Comparison of ENCODE assay signal across 9 cellular contexts in genomic region chr2:73089270-73090030, GRCh38. TPM values are rescaled to one million over a fixed set of nuclear protein-coding genes. Genes with fewer than 3 reads are reported as not detected.
DNase-seq lines count a peak whose midpoint lies in the region; ATAC-seq, FAIRE-seq and TF ChIP-seq lines count a peak whose summit lies in the region.
"Had no signal": no experiment of that assay in that cellular context is flagged by ENCODE, and none has a peak within 500 bp of the region (broad histone marks: within the 10 kb centered on the region; RNA-seq: fewer than 3 reads in every experiment).

No MANE protein-coding gene starts in this region.

- peaks cover 89% of the 10 kb centered on the region for H3K79me2 ChIP-seq in keratinocyte (ENCODE audit: control insufficient read depth, insufficient read depth, low read length)

- TF ChIP-seq CTCF in HEK293 (tag by site-specific recombination; IDR thresholded peaks at IDR 0.05) (no peak), brain (conservative IDR thresholded peaks at IDR 0.05) (no peak), keratinocyte (optimal IDR thresholded peaks at IDR 0.05 in 1 of 3, IDR thresholded peaks at IDR 0.05 in 1 of 3, conservative IDR thresholded peaks at IDR 0.05 in 1 of 3; ENCODE audit: extremely low read depth in 1 of 3, insufficient read depth in 2 of 3, low read length in 3 of 3) (no peak)
- no peak for TF ChIP-seq CTCF in CD4-positive, alpha-beta T cell (IDR thresholded peaks at IDR 0.05)

- peaks cover 6% of the 10 kb centered on the region for H3K36me3 Mint-ChIP-seq in brain
- no peaks in the 10 kb centered on the region for H3K36me3 Mint-ChIP-seq in activated CD8-positive, alpha-beta memory T cell treated with anti-CD3 and anti-CD28 coated beads, Interleukin-2, amount 10 ng/mL, durations not matched to agents 7 days and 5 days
- H3K36me3 Mint-ChIP-seq in CD4-positive, alpha-beta T cell (ENCODE audit: low read depth) = no peaks in the 10 kb centered on the region

- peaks cover 18% of the 10 kb centered on the region for H4K20me1 ChIP-seq in keratinocyte (ENCODE audit: control insufficient read depth, extremely low read depth, insufficient read depth, low read length)

- H3K9me3 Mint-ChIP-seq in brain = no peaks in the 10 kb centered on the region
- H3K9me3 Mint-ChIP-seq in activated CD8-positive, alpha-beta memory T cell treated with anti-CD3 and anti-CD28 coated beads, Interleukin-2, amount 10 ng/mL, durations not matched to agents 7 days and 5 days (ENCODE audit: low read depth) = no peaks in the 10 kb centered on the region
- H3K9me3 Mint-ChIP-seq in CD4-positive, alpha-beta T cell = no peaks in the 10 kb centered on the region

- H3K27me3 ChIP-seq in keratinocyte (ENCODE audit: control insufficient read depth, extremely low read depth, insufficient read depth, low read length) (no peaks in the 10 kb centered on the region), stomach smooth muscle (ENCODE audit: control insufficient read depth in 1 of 2, insufficient read depth in 2 of 2, low read length in 2 of 2) (no peaks in the 10 kb centered on the region)
- no peaks in the 10 kb centered on the region for H3K27me3 ChIP-seq in CD4-positive, alpha-beta T cell (ENCODE audit: control insufficient read depth, insufficient read depth, low read length)

- H3K27ac ChIP-seq in HEK293 (ENCODE audit: extremely low read depth, low read depth, low read length) (no peak overlapping the region), keratinocyte (ENCODE audit: control insufficient read depth, insufficient read depth, low read length) (peak overlapping the region; percentile 93), stomach smooth muscle (ENCODE audit: low read length) (peak overlapping the region; percentile 31)
- no peak overlapping the region for H3K27ac ChIP-seq in CD4-positive, alpha-beta T cell (ENCODE audit: low read depth, low read length)

- POLR2A ChIA-PET in HEK293 (lab: Yijun Ruan, JAX) = interaction anchor here (0.6 to 2.4 kb wide), 5 partner anchors 23 to 145 kb away, joined by 3 to 6 read pairs (median 3); partner anchors contain the start of genes CCT7 and RAB11FIP5
- POLR2A ChIA-PET in CD4-positive, alpha-beta T cell (lab: Charles Lee) = no interaction called here

- peak overlapping the region in 3 of 5 experiments; percentile 28 to 81 (median 48) for H3K27ac Mint-ChIP-seq in brain
- no peak overlapping the region for H3K27ac Mint-ChIP-seq in activated CD8-positive, alpha-beta memory T cell treated with anti-CD3 and anti-CD28 coated beads, Interleukin-2, amount 10 ng/mL, durations not matched to agents 7 days and 5 days
- H3K27ac Mint-ChIP-seq in CD4-positive, alpha-beta T cell = no peak overlapping the region

- CTCF ChIA-PET in HEK293 (lab: Yijun Ruan, JAX) = interaction anchor here (0.9 to 10.0 kb wide), 4 partner anchors 67 to 88 kb away, joined by 3 to 146 read pairs (median 28); no protein-coding TSS in a partner anchor
- CTCF ChIA-PET in activated CD8-positive, alpha-beta memory T cell treated with anti-CD3 and anti-CD28 coated beads, Interleukin-2, amount 10 ng/mL, durations not matched to agents 7 days and 5 days (lab: Charles Lee) = interaction anchor here (2.2 to 5.4 kb wide), 2 partner anchors 67 to 88 kb away, joined by 11 to 41 read pairs; no protein-coding TSS in a partner anchor
- CTCF ChIA-PET in CD4-positive, alpha-beta T cell (lab: Charles Lee) = interaction anchor here (1.7 kb wide), 1 partner anchor 88 kb away, joined by 3 read pairs; no protein-coding TSS in a partner anchor

- FAIRE-seq in keratinocyte (lab: Jason Lieb, UNC) = peak; percentile 90

- H3K9me3 ChIP-seq in HEK293 (ENCODE audit: control insufficient read depth, insufficient read depth, low read depth, low read length) (no peaks in the 10 kb centered on the region), keratinocyte (ENCODE audit: control insufficient read depth, low read depth, low read length) (no peaks in the 10 kb centered on the region), stomach smooth muscle (ENCODE audit: control insufficient read depth in 2 of 2, low read length in 2 of 2) (no peaks in the 10 kb centered on the region)
- H3K9me3 ChIP-seq in CD4-positive, alpha-beta T cell (ENCODE audit: control insufficient read depth, low read length) = no peaks in the 10 kb centered on the region

- dilution Hi-C loops in keratinocyte (cut with MboI; ENCODE audit: extremely low pct_ligation_motif_present, low sequenced_read_pairs) = no loop called here

- H3K36me3 ChIP-seq in HEK293 (ENCODE audit: control insufficient read depth in 2 of 2, insufficient read depth in 1 of 2, low read length in 2 of 2) = peaks cover 0 to 46% of the 10 kb centered on the region in 2 experiments; a peak in 1 of 3 replicates
- H3K36me3 ChIP-seq in keratinocyte (ENCODE audit: control insufficient read depth in 2 of 2, extremely low read depth in 1 of 2, insufficient read depth in 2 of 2, low read length in 2 of 2) = peaks cover 23 to 25% of the 10 kb centered on the region in 2 experiments
- H3K36me3 ChIP-seq in stomach smooth muscle (ENCODE audit: control insufficient read depth in 2 of 2, insufficient read depth in 2 of 2, low read length in 2 of 2) = peaks cover 13 to 21% of the 10 kb centered on the region in 2 donors

- H3K4me1 ChIP-seq in HEK293 (ENCODE audit: control insufficient read depth, insufficient read depth, low read length) (peaks cover 4% of the 10 kb centered on the region), keratinocyte (ENCODE audit: control insufficient read depth, extremely low read depth, insufficient read depth, low read length) (peaks cover 32% of the 10 kb centered on the region), stomach smooth muscle (ENCODE audit: control insufficient read depth, insufficient read depth, low read length) (peaks cover 27% of the 10 kb centered on the region)

- H3K9ac ChIP-seq in keratinocyte (ENCODE audit: control insufficient read depth, extremely low read depth, insufficient read depth, low read length) (peak overlapping the region; percentile 75), stomach smooth muscle (ENCODE audit: low read length in 2 of 2) (peak overlapping the region in 1 of 2 donors; percentile 19)

- no peaks in the 10 kb centered on the region for H3K27me3 Mint-ChIP-seq in brain
- no peaks in the 10 kb centered on the region for H3K27me3 Mint-ChIP-seq in activated CD8-positive, alpha-beta memory T cell treated with anti-CD3 and anti-CD28 coated beads, Interleukin-2, amount 10 ng/mL, durations not matched to agents 7 days and 5 days
- H3K27me3 Mint-ChIP-seq in CD4-positive, alpha-beta T cell = no peaks in the 10 kb centered on the region

- no peak for ATAC-seq in activated CD8-positive, alpha-beta memory T cell treated with anti-CD3 and anti-CD28 coated beads, Interleukin-2, amount 10 ng/mL, durations not matched to agents 7 days and 5 days
- no peak for ATAC-seq in CD4-positive, alpha-beta T cell (ENCODE audit: poor library complexity)

- H3K4me2 ChIP-seq in keratinocyte (ENCODE audit: control insufficient read depth, extremely low read depth, insufficient read depth, low read depth, low read length) = peak overlapping the region; percentile 73

- H3K4me3 Mint-ChIP-seq in brain = peak overlapping the region in 1 of 5 experiments; percentile 7
- H3K4me3 Mint-ChIP-seq in activated CD8-positive, alpha-beta memory T cell treated with anti-CD3 and anti-CD28 coated beads, Interleukin-2, amount 10 ng/mL, durations not matched to agents 7 days and 5 days = no peak overlapping the region
- no peak overlapping the region for H3K4me3 Mint-ChIP-seq in CD4-positive, alpha-beta T cell

- H3K9me1 ChIP-seq in keratinocyte (ENCODE audit: control insufficient read depth, extremely low read depth, insufficient read depth, low read length) = peaks cover 14% of the 10 kb centered on the region

- peaks cover 55% of the 10 kb centered on the region for H3K4me1 Mint-ChIP-seq in brain
- no peaks in the 10 kb centered on the region for H3K4me1 Mint-ChIP-seq in activated CD8-positive, alpha-beta memory T cell treated with anti-CD3 and anti-CD28 coated beads, Interleukin-2, amount 10 ng/mL, durations not matched to agents 7 days and 5 days
- no peaks in the 10 kb centered on the region for H3K4me1 Mint-ChIP-seq in CD4-positive, alpha-beta T cell (ENCODE audit: low read depth)

- no peak overlapping the region for H3K4me3 ChIP-seq in HEK293 (ENCODE audit: low read depth, low read length)
- peak overlapping the region in 1 of 3 experiments; percentile 47 for H3K4me3 ChIP-seq in keratinocyte (ENCODE audit: control insufficient read depth in 2 of 3, extremely low read depth in 1 of 3, insufficient read depth in 2 of 3, low read depth in 1 of 3, low read length in 3 of 3)
- H3K4me3 ChIP-seq in stomach smooth muscle (ENCODE audit: low read length in 2 of 2) = no peak overlapping the region

- H2AFZ ChIP-seq in keratinocyte (ENCODE audit: control insufficient read depth, low read length) = peak overlapping the region; percentile 58

- intact Hi-C loops in CD4-positive, alpha-beta T cell (cut with DNase I, micrococcal nuclease) = loop anchor here in 1 of 2 experiments (5.0 kb wide), 1 partner anchor 97 kb away; no protein-coding TSS in a partner anchor

- DNase-seq in keratinocyte (ENCODE audit: low read depth, low spot score) (peak; percentile 98), DMS79 (lab: John Stamatoyannopoulos, UW) (no peak), DMS114 treated with DMSO at 0.1 percent for 48 hours (lab: John Stamatoyannopoulos, UW; ENCODE audit: unreplicated experiment) (no peak)
- no peak for DNase-seq in activated CD8-positive, alpha-beta memory T cell treated with anti-CD3 and anti-CD28 coated beads, Interleukin-2, amount 10 ng/mL, durations not matched to agents 7 days and 5 days
- DNase-seq in CD4-positive, alpha-beta T cell = no peak
- DNase-seq: NCI-H524 had no signal

RNA-seq across cellular contexts. Expression of gene SFXN5, which starts 17.9 kb away (rescaled TPM):
- polyA plus RNA-seq in brain (ENCODE audit: insufficient read depth, low read depth, low replicate concordance) = 42.2 TPM
- 5.1 to 9.9 TPM (median 6.3 TPM) in 3 replicates for polyA plus RNA-seq in keratinocyte
- polyA plus RNA-seq in keratinocyte (2011; ENCODE audit: low read depth) = 3.7 TPM
- polyA plus RNA-seq in keratinocyte (2011; cell fraction: cytosol; rRNA removed) = 3.3 and 4.8 TPM in 2 replicates
- 15.0 and 17.0 TPM in 2 replicates for polyA plus RNA-seq in keratinocyte (2011; cell fraction: nucleus; rRNA removed)
- 3.1 and 4.8 TPM in 2 replicates for polyA plus RNA-seq in keratinocyte (2012; ENCODE audit: low replicate concordance)
- 6.9 to 20.5 TPM (median 7.4 TPM) in 3 replicates for polyA minus RNA-seq in keratinocyte
- 6.1 TPM for polyA minus RNA-seq in keratinocyte (2011; cell fraction: cytosol; rRNA and poly(A)+ RNA removed)
- 9.0 and 10.0 TPM in 2 replicates for polyA minus RNA-seq in keratinocyte (2011; cell fraction: nucleus; rRNA and poly(A)+ RNA removed)
- 10 to 100 TPM; 12.4 to 20.0 TPM for total RNA-seq in activated CD8-positive, alpha-beta memory T cell treated with anti-CD3 and anti-CD28 coated beads, Interleukin-2, amount 10 ng/mL, durations not matched to agents 7 days and 5 days
- total RNA-seq in CD4-positive, alpha-beta T cell = 1 to 10 TPM; 5.1 to 5.4 TPM

RNA-seq across cellular contexts. Expression of gene RAB11FIP5, which starts 23.3 kb away (rescaled TPM):
- polyA plus RNA-seq in brain (ENCODE audit: insufficient read depth, low read depth, low replicate concordance) (16.2 TPM), keratinocyte (39.7 to 41.2 TPM (median 40.1 TPM) in 3 replicates)
- polyA plus RNA-seq in keratinocyte (2011; ENCODE audit: low read depth) = 12.2 TPM
- 40.5 and 47.1 TPM in 2 replicates for polyA plus RNA-seq in keratinocyte (2011; cell fraction: cytosol; rRNA removed)
- 59.8 and 69.0 TPM in 2 replicates for polyA plus RNA-seq in keratinocyte (2011; cell fraction: nucleus; rRNA removed)
- 42.8 and 45.3 TPM in 2 replicates for polyA plus RNA-seq in keratinocyte (2012; ENCODE audit: low replicate concordance)
- 60.6 to 97.3 TPM (median 69.6 TPM) in 3 replicates for polyA minus RNA-seq in keratinocyte
- 43.2 TPM for polyA minus RNA-seq in keratinocyte (2011; cell fraction: cytosol; rRNA and poly(A)+ RNA removed)
- polyA minus RNA-seq in keratinocyte (2011; cell fraction: nucleus; rRNA and poly(A)+ RNA removed) = 36.5 and 54.3 TPM in 2 replicates
- 1 to 10 TPM; 1.1 to 2.9 TPM for total RNA-seq in activated CD8-positive, alpha-beta memory T cell treated with anti-CD3 and anti-CD28 coated beads, Interleukin-2, amount 10 ng/mL, durations not matched to agents 7 days and 5 days
- total RNA-seq in CD4-positive, alpha-beta T cell = 10 to 100 TPM; 12.6 to 13.8 TPM

Comparison
In these comparisons a context has a peak if more than half of its experiments do, and no peak if none do; other contexts are left out.
1. H3K27ac ChIP-seq: peak in keratinocyte (single experiment) and stomach smooth muscle (single experiment); none in HEK293 (single experiment) and CD4-positive, alpha-beta T cell (single experiment).
2. H3K27ac Mint-ChIP-seq: peak in brain (3 of 5); none in activated CD8-positive, alpha-beta memory T cell treated with anti-CD3 and anti-CD28 coated beads, Interleukin-2, amount 10 ng/mL, durations not matched to agents 7 days and 5 days (single experiment) and CD4-positive, alpha-beta T cell (single experiment).